Comparison of ENCODE assay signal across 1 cellular context in the genomic region with DNA sequence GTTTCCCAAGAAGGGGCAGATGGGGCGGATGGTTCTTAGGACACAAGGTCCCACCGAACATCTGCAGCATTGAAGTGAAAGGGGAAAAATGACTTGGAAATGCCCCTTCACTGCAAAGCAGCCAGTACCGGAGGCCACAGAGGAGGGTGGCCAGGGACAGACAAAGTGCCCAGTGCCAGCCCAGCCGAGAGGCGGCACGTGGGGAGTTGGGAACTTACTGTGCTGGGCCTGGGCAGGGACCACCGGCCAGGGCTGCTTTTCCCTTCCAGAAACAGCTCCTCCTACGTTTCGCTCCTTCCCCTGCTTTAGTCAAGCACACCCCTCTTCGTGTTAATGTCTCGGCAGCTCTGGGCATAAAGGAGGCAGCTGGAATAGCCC.
TF ChIP-seq lines count a peak whose summit lies in the region.

No MANE protein-coding gene starts in this region.

TF ChIP-seq in GM23338, 12 proteins besides CTCF, POLR2A, EP300 and RAD21 (continued from another document):
- TF ChIP-seq, protein P1, sequence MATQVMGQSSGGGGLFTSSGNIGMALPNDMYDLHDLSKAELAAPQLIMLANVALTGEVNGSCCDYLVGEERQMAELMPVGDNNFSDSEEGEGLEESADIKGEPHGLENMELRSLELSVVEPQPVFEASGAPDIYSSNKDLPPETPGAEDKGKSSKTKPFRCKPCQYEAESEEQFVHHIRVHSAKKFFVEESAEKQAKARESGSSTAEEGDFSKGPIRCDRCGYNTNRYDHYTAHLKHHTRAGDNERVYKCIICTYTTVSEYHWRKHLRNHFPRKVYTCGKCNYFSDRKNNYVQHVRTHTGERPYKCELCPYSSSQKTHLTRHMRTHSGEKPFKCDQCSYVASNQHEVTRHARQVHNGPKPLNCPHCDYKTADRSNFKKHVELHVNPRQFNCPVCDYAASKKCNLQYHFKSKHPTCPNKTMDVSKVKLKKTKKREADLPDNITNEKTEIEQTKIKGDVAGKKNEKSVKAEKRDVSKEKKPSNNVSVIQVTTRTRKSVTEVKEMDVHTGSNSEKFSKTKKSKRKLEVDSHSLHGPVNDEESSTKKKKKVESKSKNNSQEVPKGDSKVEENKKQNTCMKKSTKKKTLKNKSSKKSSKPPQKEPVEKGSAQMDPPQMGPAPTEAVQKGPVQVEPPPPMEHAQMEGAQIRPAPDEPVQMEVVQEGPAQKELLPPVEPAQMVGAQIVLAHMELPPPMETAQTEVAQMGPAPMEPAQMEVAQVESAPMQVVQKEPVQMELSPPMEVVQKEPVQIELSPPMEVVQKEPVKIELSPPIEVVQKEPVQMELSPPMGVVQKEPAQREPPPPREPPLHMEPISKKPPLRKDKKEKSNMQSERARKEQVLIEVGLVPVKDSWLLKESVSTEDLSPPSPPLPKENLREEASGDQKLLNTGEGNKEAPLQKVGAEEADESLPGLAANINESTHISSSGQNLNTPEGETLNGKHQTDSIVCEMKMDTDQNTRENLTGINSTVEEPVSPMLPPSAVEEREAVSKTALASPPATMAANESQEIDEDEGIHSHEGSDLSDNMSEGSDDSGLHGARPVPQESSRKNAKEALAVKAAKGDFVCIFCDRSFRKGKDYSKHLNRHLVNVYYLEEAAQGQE (IDR thresholded peaks at IDR 0.05; ENCODE audit: unreplicated experiment) = no peak
- no peak for TF ChIP-seq EZH2 (IDR thresholded peaks at IDR 0.05; ENCODE audit: low read depth, unreplicated experiment)
- TF ChIP-seq POLR2AphosphoS5 (IDR thresholded peaks at IDR 0.05; ENCODE audit: low read depth) = no peak
- no peak for TF ChIP-seq CREB1 (CRISPR knock-in tag; IDR thresholded peaks at IDR 0.05; ENCODE audit: low read depth)
- no peak for TF ChIP-seq EZH2phosphoT487 (IDR thresholded peaks at IDR 0.05; ENCODE audit: unreplicated experiment)
- TF ChIP-seq JUNB (IDR thresholded peaks at IDR 0.05; ENCODE audit: unreplicated experiment) = no peak
- TF ChIP-seq, protein P2, sequence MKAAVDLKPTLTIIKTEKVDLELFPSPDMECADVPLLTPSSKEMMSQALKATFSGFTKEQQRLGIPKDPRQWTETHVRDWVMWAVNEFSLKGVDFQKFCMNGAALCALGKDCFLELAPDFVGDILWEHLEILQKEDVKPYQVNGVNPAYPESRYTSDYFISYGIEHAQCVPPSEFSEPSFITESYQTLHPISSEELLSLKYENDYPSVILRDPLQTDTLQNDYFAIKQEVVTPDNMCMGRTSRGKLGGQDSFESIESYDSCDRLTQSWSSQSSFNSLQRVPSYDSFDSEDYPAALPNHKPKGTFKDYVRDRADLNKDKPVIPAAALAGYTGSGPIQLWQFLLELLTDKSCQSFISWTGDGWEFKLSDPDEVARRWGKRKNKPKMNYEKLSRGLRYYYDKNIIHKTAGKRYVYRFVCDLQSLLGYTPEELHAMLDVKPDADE (IDR thresholded peaks at IDR 0.05) = no peak
